22 cellular contexts compared by ENCODE assay signal in genomic region chr15:76203766-76204557, GRCh38.
"Had no signal": no experiment of that assay in that cellular context is flagged by ENCODE, and none has a peak within 500 bp of the region (broad histone marks: within the 10 kb centered on the region; RNA-seq: fewer than 3 reads in every experiment).

No MANE protein-coding gene starts in this region.

- H3K4me3 ChIP-seq: adrenal gland, breast epithelium, esophagus muscularis mucosa, gastroesophageal sphincter, heart right ventricle had no signal

- H3K27me3 ChIP-seq: adrenal gland, breast epithelium, esophagus muscularis mucosa, gastroesophageal sphincter, heart right ventricle, neutrophil had no signal

- H3K27ac Mint-ChIP-seq: activated B cell treated with CpG ODN at 0.5 μM for 24 hours; activated CD4-positive, alpha-beta memory T cell treated with anti-CD3 and anti-CD28 coated beads for 36 hours; activated naive CD4-positive, alpha-beta T cell treated with anti-CD3 and anti-CD28 coated beads, Interleukin-2, amount 50 U/mL, for 72 hours; activated T-helper 17 cell treated with anti-CD3 and anti-CD28 coated beads, Interleukin-2, amount 50 U/mL, for 72 hours; immature natural killer cell; naive thymus-derived CD4-positive, alpha-beta T cell; T-cell had no signal

- H3K27ac ChIP-seq: adrenal gland, breast epithelium, esophagus muscularis mucosa, gastroesophageal sphincter, heart right ventricle, neutrophil had no signal

- ATAC-seq: activated naive CD4-positive, alpha-beta T cell treated with anti-CD3 and anti-CD28 coated beads, Interleukin-2, amount 50 U/mL, for 72 hours; activated T-helper 17 cell treated with anti-CD3 and anti-CD28 coated beads, Interleukin-2, amount 50 U/mL, for 72 hours; gastroesophageal sphincter; heart right ventricle; naive thymus-derived CD4-positive, alpha-beta T cell; stimulated activated naive CD8-positive, alpha-beta T cell treated with anti-CD3 and anti-CD28 coated beads, Interleukin-15, Interleukin-2, amounts not matched to agents 100 U/mL and 50 U/mL, for 24 hours had no signal

- H3K27me3 Mint-ChIP-seq: activated B cell treated with CpG ODN at 0.5 μM for 24 hours; activated CD4-positive, alpha-beta memory T cell treated with anti-CD3 and anti-CD28 coated beads for 36 hours; activated T-helper 17 cell treated with anti-CD3 and anti-CD28 coated beads, Interleukin-2, amount 50 U/mL, for 72 hours; naive thymus-derived CD4-positive, alpha-beta T cell; T-cell had no signal

- H3K4me1 Mint-ChIP-seq: activated B cell treated with CpG ODN at 0.5 μM for 24 hours; activated T-helper 17 cell treated with anti-CD3 and anti-CD28 coated beads, Interleukin-2, amount 50 U/mL, for 72 hours; immature natural killer cell; T-cell had no signal

- H3K36me3 Mint-ChIP-seq: activated naive CD4-positive, alpha-beta T cell treated with anti-CD3 and anti-CD28 coated beads, Interleukin-2, amount 50 U/mL, for 72 hours had no signal

- H3K4me3 Mint-ChIP-seq: activated B cell treated with CpG ODN at 0.5 μM for 24 hours; activated CD4-positive, alpha-beta memory T cell treated with anti-CD3 and anti-CD28 coated beads for 36 hours; activated T-helper 17 cell treated with anti-CD3 and anti-CD28 coated beads, Interleukin-2, amount 50 U/mL, for 72 hours; immature natural killer cell; naive thymus-derived CD4-positive, alpha-beta T cell; T-cell had no signal

- DNase-seq: activated B cell treated with CpG ODN at 0.5 μM for 24 hours; activated CD4-positive, alpha-beta memory T cell treated with anti-CD3 and anti-CD28 coated beads for 36 hours; activated CD4-positive, alpha-beta T cell treated with anti-CD3 and anti-CD28 coated beads for 4 hours; activated T-cell treated with anti-CD3 and anti-CD28 coated beads, Interleukin-2, amount 50 U/mL, for 1 hour; cerebellar nuclear complex; effector memory CD4-positive, alpha-beta T cell; heart right ventricle; immature natural killer cell; mesenchymal stem cell; naive thymus-derived CD4-positive, alpha-beta T cell; stimulated activated CD4-positive, alpha-beta T cell treated with anti-CD3 and anti-CD28 coated beads, Interleukin-12 subunit alpha, Interleukin-12 subunit beta, amount 100 ng/mL, for 4 hours; stimulated activated CD4-positive, alpha-beta T cell treated with anti-CD3 and anti-CD28 coated beads, Interleukin-2, amount 100 ng/mL, for 24 hours; stimulated activated naive CD8-positive, alpha-beta T cell treated with anti-CD3 and anti-CD28 coated beads, Interleukin-15, Interleukin-2, amounts not matched to agents 100 U/mL and 50 U/mL, for 24 hours; T-cell; trophoblast cell had no signal

- H3K36me3 ChIP-seq: adrenal gland, breast epithelium had no signal

- H3K9me3 ChIP-seq: adrenal gland, breast epithelium, esophagus muscularis mucosa, gastroesophageal sphincter, heart right ventricle, neutrophil had no signal

- H3K9me3 Mint-ChIP-seq: activated B cell treated with CpG ODN at 0.5 μM for 24 hours; activated CD4-positive, alpha-beta memory T cell treated with anti-CD3 and anti-CD28 coated beads for 36 hours; activated naive CD4-positive, alpha-beta T cell treated with anti-CD3 and anti-CD28 coated beads, Interleukin-2, amount 50 U/mL, for 72 hours; activated T-helper 17 cell treated with anti-CD3 and anti-CD28 coated beads, Interleukin-2, amount 50 U/mL, for 72 hours; immature natural killer cell; naive thymus-derived CD4-positive, alpha-beta T cell; T-cell had no signal

- H3K4me1 ChIP-seq: breast epithelium had no signal
